In the genomic region with DNA sequence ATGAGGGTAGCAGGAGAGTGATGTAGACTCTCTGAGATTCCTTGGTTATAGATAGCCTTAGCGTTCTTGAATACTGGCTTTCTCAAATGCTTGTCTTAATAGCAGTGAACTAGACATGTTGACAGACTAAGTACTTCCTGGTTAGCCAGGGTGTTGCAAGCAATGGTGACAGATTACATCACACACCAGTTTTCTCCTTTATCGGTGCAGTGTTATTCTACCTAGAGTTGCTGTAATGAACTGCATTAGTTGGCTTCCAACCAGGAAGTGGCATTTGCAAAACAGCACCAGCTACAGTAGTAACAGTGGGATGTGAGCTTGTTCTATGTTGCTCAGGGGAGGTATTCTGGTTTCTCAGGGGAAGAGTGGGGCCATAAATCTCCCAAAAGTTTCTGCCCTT, we compare ENCODE assay signal across 25 cellular contexts.
DNase-seq lines count a peak whose midpoint lies in the region; ATAC-seq, FAIRE-seq and TF ChIP-seq lines count a peak whose summit lies in the region.
"Had no signal": no experiment of that assay in that cellular context is flagged by ENCODE, and none has a peak within 500 bp of the region (broad histone marks: within the 10 kb centered on the region; RNA-seq: fewer than 3 reads in every experiment).

No MANE protein-coding gene starts in this region.

- no peak overlapping the region for H3K27ac Mint-ChIP-seq in GM23338
- H3K27ac Mint-ChIP-seq: activated naive CD8-positive, alpha-beta T cell treated with anti-CD3 and anti-CD28 coated beads, Interleukin-2, amount 10 ng/mL, durations not matched to agents 7 days and 5 days; mesothelial cell of epicardium had no signal

- H3K9me3 ChIP-seq in small intestine (ENCODE audit: control insufficient read depth, low read depth), result no peaks in the 10 kb centered on the region
- H3K9me3 ChIP-seq: gastrocnemius medialis had no signal

- TF ChIP-seq CTCF in GM23338 (conservative IDR thresholded peaks at IDR 0.05; ENCODE audit: low read depth in 2 of 2) (no peak), bronchial epithelial cell (IDR thresholded peaks at IDR 0.05; ENCODE audit: insufficient read depth, low read length, severe bottlenecking) (no peak)

- H2AFZ ChIP-seq in GM23338, result peak overlapping the region; percentile 23; the same call in 1 of the 2 replicates

- FAIRE-seq in bronchial epithelial cell (lab: Jason Lieb, UNC) (peak; percentile 92), small intestine (lab: Jason Lieb, UNC) (no peak)
- FAIRE-seq: K562 had no signal

- no peaks in the 10 kb centered on the region for H4K20me1 ChIP-seq in GM23338 (replicated peaks; ENCODE audit: insufficient read depth)

- H3K27ac ChIP-seq in GM23338 (ENCODE audit: low read depth) (no peak overlapping the region), small intestine (ENCODE audit: low read depth in 1 of 2, low read length in 1 of 2) (no peak overlapping the region)
- H3K27ac ChIP-seq: gastrocnemius medialis, tibial nerve had no signal

- H3K4me1 Mint-ChIP-seq in GM23338, result peaks cover 9% of the 10 kb centered on the region
- H3K4me1 Mint-ChIP-seq: activated naive CD8-positive, alpha-beta T cell treated with anti-CD3 and anti-CD28 coated beads, Interleukin-2, amount 10 ng/mL, durations not matched to agents 7 days and 5 days; mesothelial cell of epicardium had no signal

- 41 to 56% (median 41%) methylated on average over 2 of the region's 2 CpGs for WGBS in small intestine, 3 donors

- H3K36me3 ChIP-seq in GM23338 (ENCODE audit: insufficient read depth) (no peaks in the 10 kb centered on the region), bronchial epithelial cell (ENCODE audit: control insufficient read depth, insufficient read depth, low read length) (no peaks in the 10 kb centered on the region), small intestine (ENCODE audit: control insufficient read depth in 2 of 2, insufficient read depth in 2 of 2, low read length in 2 of 2) (no peaks in the 10 kb centered on the region)
- H3K36me3 ChIP-seq: gastrocnemius medialis, tibial nerve had no signal

- H3K9me3 Mint-ChIP-seq in GM23338, result peaks cover 32% of the 10 kb centered on the region

- H3K4me2 ChIP-seq in GM23338, result no peak overlapping the region

- H3K27me3 Mint-ChIP-seq in GM23338 (ENCODE audit: insufficient read depth, low read depth, poor library complexity), result peaks cover 2% of the 10 kb centered on the region
- H3K27me3 Mint-ChIP-seq: activated naive CD8-positive, alpha-beta T cell treated with anti-CD3 and anti-CD28 coated beads, Interleukin-2, amount 10 ng/mL, durations not matched to agents 7 days and 5 days had no signal

- DNase-seq in GM23338 (ENCODE audit: low spot score) (no peak), MV-4-11 (lab: John Stamatoyannopoulos, UW) (peak; percentile 86), bronchial epithelial cell (ENCODE audit: low read depth) (no peak), small intestine (peak; percentile 1), GM19240 (ENCODE audit: insufficient read length, low spot score) (no peak), globus pallidus (ENCODE audit: low spot score) (no peak)
- DNase-seq in stimulated activated CD4-positive, alpha-beta T cell treated with anti-CD3 and anti-CD28 coated beads, Interleukin-2, amount 100 ng/mL, for 48 hours, result no peak
- DNase-seq: activated CD4-positive, alpha-beta T cell treated with anti-CD3 and anti-CD28 coated beads for 1 hour; activated naive CD8-positive, alpha-beta T cell treated with anti-CD3 and anti-CD28 coated beads, Interleukin-2, amount 10 ng/mL, durations not matched to agents 7 days and 5 days; COR-L47; effector CD4-positive, alpha-beta T cell; EL; gastrocnemius medialis; kidney glomerular epithelial cell; NCI-H1105 treated with DMSO at 0.1 percent for 48 hours; NCI-H2081; NCI-H510A; nephron progenitor cell; NK-92 treated with Interleukin-12 subunit alpha and Interleukin-12 subunit beta, amount 100 ng/mL, for 24 hours; stimulated activated CD4-positive, alpha-beta T cell treated with anti-CD3 and anti-CD28 coated beads, Interleukin-1b, Interleukin-23, amount 100 ng/mL, for 48 hours; stimulated activated naive CD8-positive, alpha-beta T cell treated with anti-CD3 and anti-CD28 coated beads, Interleukin-15, Interleukin-2, amounts not matched to agents 100 U/mL and 50 U/mL, for 24 hours; SW 1271 had no signal

- no peaks in the 10 kb centered on the region for H3F3A ChIP-seq in GM23338 (replicated peaks; ENCODE audit: low read depth)

- H3K4me3 ChIP-seq in GM23338, result no peak overlapping the region
- H3K4me3 ChIP-seq in bronchial epithelial cell (ENCODE audit: low read depth, low read length), result no peak overlapping the region
- no peak overlapping the region for H3K4me3 ChIP-seq in small intestine (ENCODE audit: low read depth in 1 of 2, low read length in 2 of 2)
- H3K4me3 ChIP-seq: gastrocnemius medialis, K562, tibial nerve had no signal

- H3K79me2 ChIP-seq in GM23338 (replicated peaks; ENCODE audit: insufficient read depth), result no peaks in the 10 kb centered on the region

- H3K27me3 ChIP-seq in GM23338 (ENCODE audit: insufficient read depth) (no peaks in the 10 kb centered on the region), bronchial epithelial cell (ENCODE audit: control insufficient read depth, insufficient read depth, low read length) (no peaks in the 10 kb centered on the region), small intestine (ENCODE audit: control insufficient read depth in 2 of 2, insufficient read depth in 2 of 2, low read length in 2 of 2) (no peaks in the 10 kb centered on the region)
- H3K27me3 ChIP-seq: gastrocnemius medialis, tibial nerve had no signal

- H3K4me1 ChIP-seq in GM23338 (ENCODE audit: insufficient read depth), result no peaks in the 10 kb centered on the region
- no peaks in the 10 kb centered on the region for H3K4me1 ChIP-seq in small intestine (ENCODE audit: control insufficient read depth in 2 of 2, insufficient read depth in 1 of 2, low read depth in 1 of 2, low read length in 1 of 2)
- H3K4me1 ChIP-seq: gastrocnemius medialis, tibial nerve had no signal

- no peaks in the 10 kb centered on the region for H3K9me2 ChIP-seq in GM23338 (ENCODE audit: insufficient read depth)

- no peak overlapping the region for H3K4me3 Mint-ChIP-seq in GM23338
- H3K4me3 Mint-ChIP-seq: activated naive CD8-positive, alpha-beta T cell treated with anti-CD3 and anti-CD28 coated beads, Interleukin-2, amount 10 ng/mL, durations not matched to agents 7 days and 5 days; mesothelial cell of epicardium; nephron progenitor cell had no signal

- H3K36me3 Mint-ChIP-seq in GM23338 (ENCODE audit: low read depth), result peaks cover 26% of the 10 kb centered on the region; the same call in 2 of the 3 replicates
- H3K36me3 Mint-ChIP-seq: activated naive CD8-positive, alpha-beta T cell treated with anti-CD3 and anti-CD28 coated beads, Interleukin-2, amount 10 ng/mL, durations not matched to agents 7 days and 5 days had no signal

- peak; percentile 66 for ATAC-seq in GM23338
- ATAC-seq: gastrocnemius medialis; K562; stimulated activated naive CD8-positive, alpha-beta T cell treated with anti-CD3 and anti-CD28 coated beads, Interleukin-15, Interleukin-2, amounts not matched to agents 100 U/mL and 50 U/mL, for 24 hours had no signal

Comparison
In these comparisons a context has a peak if more than half of its experiments do, and no peak if none do; other contexts are left out.
1. DNase-seq: peak in MV-4-11 (single experiment) and small intestine (single experiment); none in GM23338 (single experiment), bronchial epithelial cell (single experiment), GM19240 (single experiment), stimulated activated CD4-positive, alpha-beta T cell treated with anti-CD3 and anti-CD28 coated beads, Interleukin-2, amount 100 ng/mL, for 48 hours (0 of 2) and globus pallidus (single experiment).